In the genomic region with DNA sequence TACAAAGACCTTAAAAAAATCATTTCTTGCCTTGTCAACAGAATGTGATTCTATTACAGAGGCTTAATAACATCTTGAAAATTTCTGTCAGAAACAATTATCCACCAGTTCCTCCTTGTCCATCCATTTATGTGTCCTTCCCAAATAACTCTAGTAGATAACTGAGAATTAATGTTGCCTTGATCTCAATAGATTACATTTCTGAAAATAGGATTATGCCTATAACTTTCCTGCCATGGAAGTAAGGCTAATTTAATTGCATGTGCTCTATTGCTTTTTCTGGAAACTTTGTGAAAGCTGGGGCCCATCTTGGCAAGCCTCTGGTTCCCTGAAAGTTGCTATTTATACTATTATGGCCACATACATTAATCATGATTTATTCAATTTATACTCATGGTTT, we compare ENCODE assay signal across 3 cellular contexts.
"Had no signal": no experiment of that assay in that cellular context is flagged by ENCODE, and none has a peak within 500 bp of the region (broad histone marks: within the 10 kb centered on the region; RNA-seq: fewer than 3 reads in every experiment).

No MANE protein-coding gene starts in this region.

- DNase-seq: GDM1, GF-D8 had no signal

- H3K4me3 ChIP-seq: GM12878 had no signal

- ATAC-seq: GM12878 had no signal
